1 cellular context compared by ENCODE assay signal in the genomic region with DNA sequence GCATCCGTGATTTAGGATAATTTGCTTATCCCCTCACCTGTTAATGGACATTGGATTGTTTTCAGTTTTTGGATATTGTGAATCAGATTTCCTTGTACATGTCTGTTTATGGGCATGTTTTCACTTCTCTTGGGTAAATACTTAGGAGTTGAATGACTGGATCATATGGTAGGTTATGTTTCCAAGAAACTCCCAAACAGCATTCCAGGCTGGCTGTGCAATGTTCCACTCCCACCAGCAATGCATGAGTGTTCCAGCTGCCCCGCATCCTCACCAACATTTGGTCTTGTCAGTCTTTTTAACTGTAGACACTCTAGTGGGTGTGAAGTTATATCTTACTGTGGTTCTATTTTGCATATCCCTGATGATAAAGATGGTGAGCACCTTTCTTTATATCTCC.
TF ChIP-seq lines count a peak whose summit lies in the region.

No MANE protein-coding gene starts in this region.

TF ChIP-seq in SK-N-SH treated with all-trans-retinoic acid at 6 μM for 48 hours, 23 proteins besides CTCF, POLR2A, EP300 and RAD21 (continued from another document):
- TF ChIP-seq BACH2 (CRISPR knock-in tag; IDR thresholded peaks at IDR 0.05; ENCODE audit: borderline replicate concordance) (no peak), CSDC2 (CRISPR knock-in tag; IDR thresholded peaks at IDR 0.05) (no peak), ZFP30 (CRISPR knock-in tag; IDR thresholded peaks at IDR 0.05) (no peak), ESRRG (CRISPR knock-in tag; IDR thresholded peaks at IDR 0.05) (no peak), TOX (CRISPR knock-in tag; IDR thresholded peaks at IDR 0.05; ENCODE audit: borderline replicate concordance) (no peak), RARB (CRISPR knock-in tag; IDR thresholded peaks at IDR 0.05) (no peak), ZFP3 (CRISPR knock-in tag; IDR thresholded peaks at IDR 0.05) (no peak), TCF4 (CRISPR knock-in tag; IDR thresholded peaks at IDR 0.05; ENCODE audit: borderline replicate concordance) (no peak), ZC3H10 (CRISPR knock-in tag; IDR thresholded peaks at IDR 0.05) (no peak), GLIS3 (CRISPR knock-in tag; IDR thresholded peaks at IDR 0.05) (no peak), OSR1 (CRISPR knock-in tag; IDR thresholded peaks at IDR 0.05) (no peak), ZNF565 (CRISPR knock-in tag; conservative IDR thresholded peaks at IDR 0.05; ENCODE audit: low read depth) (no peak)
- TF ChIP-seq, protein P1, sequence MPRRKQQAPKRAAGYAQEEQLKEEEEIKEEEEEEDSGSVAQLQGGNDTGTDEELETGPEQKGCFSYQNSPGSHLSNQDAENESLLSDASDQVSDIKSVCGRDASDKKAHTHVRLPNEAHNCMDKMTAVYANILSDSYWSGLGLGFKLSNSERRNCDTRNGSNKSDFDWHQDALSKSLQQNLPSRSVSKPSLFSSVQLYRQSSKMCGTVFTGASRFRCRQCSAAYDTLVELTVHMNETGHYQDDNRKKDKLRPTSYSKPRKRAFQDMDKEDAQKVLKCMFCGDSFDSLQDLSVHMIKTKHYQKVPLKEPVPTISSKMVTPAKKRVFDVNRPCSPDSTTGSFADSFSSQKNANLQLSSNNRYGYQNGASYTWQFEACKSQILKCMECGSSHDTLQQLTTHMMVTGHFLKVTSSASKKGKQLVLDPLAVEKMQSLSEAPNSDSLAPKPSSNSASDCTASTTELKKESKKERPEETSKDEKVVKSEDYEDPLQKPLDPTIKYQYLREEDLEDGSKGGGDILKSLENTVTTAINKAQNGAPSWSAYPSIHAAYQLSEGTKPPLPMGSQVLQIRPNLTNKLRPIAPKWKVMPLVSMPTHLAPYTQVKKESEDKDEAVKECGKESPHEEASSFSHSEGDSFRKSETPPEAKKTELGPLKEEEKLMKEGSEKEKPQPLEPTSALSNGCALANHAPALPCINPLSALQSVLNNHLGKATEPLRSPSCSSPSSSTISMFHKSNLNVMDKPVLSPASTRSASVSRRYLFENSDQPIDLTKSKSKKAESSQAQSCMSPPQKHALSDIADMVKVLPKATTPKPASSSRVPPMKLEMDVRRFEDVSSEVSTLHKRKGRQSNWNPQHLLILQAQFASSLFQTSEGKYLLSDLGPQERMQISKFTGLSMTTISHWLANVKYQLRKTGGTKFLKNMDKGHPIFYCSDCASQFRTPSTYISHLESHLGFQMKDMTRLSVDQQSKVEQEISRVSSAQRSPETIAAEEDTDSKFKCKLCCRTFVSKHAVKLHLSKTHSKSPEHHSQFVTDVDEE (CRISPR knock-in tag; IDR thresholded peaks at IDR 0.05), result no peak
- TF ChIP-seq, protein P2, sequence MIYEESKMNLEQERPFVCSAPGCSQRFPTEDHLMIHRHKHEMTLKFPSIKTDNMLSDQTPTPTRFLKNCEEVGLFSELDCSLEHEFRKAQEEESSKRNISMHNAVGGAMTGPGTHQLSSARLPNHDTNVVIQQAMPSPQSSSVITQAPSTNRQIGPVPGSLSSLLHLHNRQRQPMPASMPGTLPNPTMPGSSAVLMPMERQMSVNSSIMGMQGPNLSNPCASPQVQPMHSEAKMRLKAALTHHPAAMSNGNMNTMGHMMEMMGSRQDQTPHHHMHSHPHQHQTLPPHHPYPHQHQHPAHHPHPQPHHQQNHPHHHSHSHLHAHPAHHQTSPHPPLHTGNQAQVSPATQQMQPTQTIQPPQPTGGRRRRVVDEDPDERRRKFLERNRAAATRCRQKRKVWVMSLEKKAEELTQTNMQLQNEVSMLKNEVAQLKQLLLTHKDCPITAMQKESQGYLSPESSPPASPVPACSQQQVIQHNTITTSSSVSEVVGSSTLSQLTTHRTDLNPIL (CRISPR knock-in tag; IDR thresholded peaks at IDR 0.05; ENCODE audit: low read depth), result no peak
- TF ChIP-seq, protein P3, sequence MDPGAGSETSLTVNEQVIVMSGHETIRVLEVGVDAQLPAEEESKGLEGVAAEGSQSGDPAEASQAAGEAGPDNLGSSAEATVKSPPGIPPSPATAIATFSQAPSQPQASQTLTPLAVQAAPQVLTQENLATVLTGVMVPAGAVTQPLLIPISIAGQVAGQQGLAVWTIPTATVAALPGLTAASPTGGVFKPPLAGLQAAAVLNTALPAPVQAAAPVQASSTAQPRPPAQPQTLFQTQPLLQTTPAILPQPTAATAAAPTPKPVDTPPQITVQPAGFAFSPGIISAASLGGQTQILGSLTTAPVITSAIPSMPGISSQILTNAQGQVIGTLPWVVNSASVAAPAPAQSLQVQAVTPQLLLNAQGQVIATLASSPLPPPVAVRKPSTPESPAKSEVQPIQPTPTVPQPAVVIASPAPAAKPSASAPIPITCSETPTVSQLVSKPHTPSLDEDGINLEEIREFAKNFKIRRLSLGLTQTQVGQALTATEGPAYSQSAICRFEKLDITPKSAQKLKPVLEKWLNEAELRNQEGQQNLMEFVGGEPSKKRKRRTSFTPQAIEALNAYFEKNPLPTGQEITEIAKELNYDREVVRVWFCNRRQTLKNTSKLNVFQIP (CRISPR knock-in tag; IDR thresholded peaks at IDR 0.05; ENCODE audit: borderline replicate concordance, low read depth), result no peak
